14 cellular contexts compared by ENCODE assay signal in the genomic region with DNA sequence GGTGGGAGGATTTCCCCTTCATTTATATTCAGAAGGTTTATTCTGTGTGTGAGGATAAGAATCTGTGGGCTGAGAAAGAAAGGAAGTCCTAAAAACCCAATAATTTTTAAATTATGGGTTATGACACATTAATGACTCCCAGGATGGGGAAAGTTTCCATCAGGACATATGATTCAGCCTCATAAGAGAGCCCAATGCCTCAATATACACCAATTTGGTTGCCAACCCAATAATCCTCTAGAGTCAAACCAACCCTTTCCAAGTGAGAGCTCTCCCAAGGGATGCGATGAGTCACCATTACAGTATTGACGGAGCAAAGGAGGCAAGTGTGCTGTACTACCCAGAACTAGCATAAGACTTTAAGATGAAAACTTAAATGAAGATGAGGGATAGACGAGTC.
DNase-seq lines count a peak whose midpoint lies in the region; ATAC-seq and TF ChIP-seq lines count a peak whose summit lies in the region.
"Had no signal": no experiment of that assay in that cellular context is flagged by ENCODE, and none has a peak within 500 bp of the region (broad histone marks: within the 10 kb centered on the region; RNA-seq: fewer than 3 reads in every experiment).

No MANE protein-coding gene starts in this region.

- TF ChIP-seq CTCF in AG04449 (IDR thresholded peaks at IDR 0.05; ENCODE audit: insufficient read depth, low read length, missing control alignments) (no peak), HFFc6 (IDR thresholded peaks at IDR 0.05) (no peak), ascending aorta (IDR thresholded peaks at IDR 0.05) (no peak)

- H3K36me3 Mint-ChIP-seq in HFFc6 (ENCODE audit: low read depth): no peaks in the 10 kb centered on the region
- H3K36me3 Mint-ChIP-seq in effector memory CD8-positive, alpha-beta T cell (ENCODE audit: insufficient read depth): peaks cover 10% of the 10 kb centered on the region
- H3K36me3 Mint-ChIP-seq: CD4-positive, CD25-positive, alpha-beta regulatory T cell had no signal

- DNase-seq in AG04449 (ENCODE audit: low read depth, low spot score) (peak; percentile 23), HFFc6 (peak; percentile 41), ascending aorta (ENCODE audit: low spot score in 2 of 2) (peak in 1 of 2 donors; percentile 82), iris pigment epithelial cell (ENCODE audit: low read depth) (peak; percentile 74), OCI-M2 (lab: John Stamatoyannopoulos, UW; ENCODE audit: unreplicated experiment) (no peak), NCI-H748 (lab: John Stamatoyannopoulos, UW; ENCODE audit: unreplicated experiment) (no peak)
- no peak for DNase-seq in effector memory CD8-positive, alpha-beta T cell
- DNase-seq: CD4-positive, CD25-positive, alpha-beta regulatory T cell; NCI-H1930 had no signal

- H3K4me3 ChIP-seq in AG04449 (ENCODE audit: low read depth, low read length) (no peak overlapping the region), ascending aorta (no peak overlapping the region)
- H3K4me3 ChIP-seq: coronary artery, GM12878 had no signal

- POLR2A ChIA-PET in AG04449 (lab: Yijun Ruan, JAX): no interaction called here

- no peaks in the 10 kb centered on the region for H3K9me3 ChIP-seq in ascending aorta

- no peaks in the 10 kb centered on the region for H3K27me3 ChIP-seq in ascending aorta

- peaks cover 7% of the 10 kb centered on the region; the same call in 1 of the 2 replicates for H3K4me1 Mint-ChIP-seq in HFFc6 (ENCODE audit: low read depth)
- peaks cover 0 to 4% of the 10 kb centered on the region in 2 donors for H3K4me1 Mint-ChIP-seq in effector memory CD8-positive, alpha-beta T cell (ENCODE audit: low read depth in 2 of 2)

- H3K9me3 Mint-ChIP-seq in HFFc6: no peaks in the 10 kb centered on the region
- no peaks in the 10 kb centered on the region for H3K9me3 Mint-ChIP-seq in effector memory CD8-positive, alpha-beta T cell
- H3K9me3 Mint-ChIP-seq: activated T-helper 17 cell treated with anti-CD3 and anti-CD28 coated beads, Interleukin-2, amount 50 U/mL, for 72 hours; CD4-positive, CD25-positive, alpha-beta regulatory T cell had no signal

- no peaks in the 10 kb centered on the region for H3K36me3 ChIP-seq in ascending aorta

- ATAC-seq in HG02571 (IDR thresholded peaks at IDR 0.05; ENCODE audit: unreplicated experiment): no peak
- no peak for ATAC-seq in effector memory CD8-positive, alpha-beta T cell (replicated peaks)
- ATAC-seq: activated T-helper 17 cell treated with anti-CD3 and anti-CD28 coated beads, Interleukin-2, amount 50 U/mL, for 72 hours; GM12878; Panc1 had no signal

- peak overlapping the region; percentile 2 to 24 for H3K27ac ChIP-seq in ascending aorta

- no peak overlapping the region for H3K4me3 Mint-ChIP-seq in HFFc6
- H3K4me3 Mint-ChIP-seq in effector memory CD8-positive, alpha-beta T cell: no peak overlapping the region
- H3K4me3 Mint-ChIP-seq: activated T-helper 17 cell treated with anti-CD3 and anti-CD28 coated beads, Interleukin-2, amount 50 U/mL, for 72 hours; CD4-positive, CD25-positive, alpha-beta regulatory T cell had no signal

- H3K27ac Mint-ChIP-seq in HFFc6: no peak overlapping the region
- no peak overlapping the region for H3K27ac Mint-ChIP-seq in effector memory CD8-positive, alpha-beta T cell

- CTCF ChIA-PET in AG04449 (lab: Yijun Ruan, JAX): interaction anchor here (1.1 kb wide), 1 partner anchor 620 kb away, joined by 4 read pairs; no protein-coding TSS in a partner anchor

- peaks cover under 1% of the 10 kb centered on the region for H3K27me3 Mint-ChIP-seq in HFFc6 (ENCODE audit: insufficient read depth)
- no peaks in the 10 kb centered on the region for H3K27me3 Mint-ChIP-seq in effector memory CD8-positive, alpha-beta T cell
- H3K27me3 Mint-ChIP-seq: activated T-helper 17 cell treated with anti-CD3 and anti-CD28 coated beads, Interleukin-2, amount 50 U/mL, for 72 hours; CD4-positive, CD25-positive, alpha-beta regulatory T cell had no signal

- peaks cover 3 to 14% of the 10 kb centered on the region in 2 donors for H3K4me1 ChIP-seq in ascending aorta

- intact Hi-C loops in ascending aorta (cut with DNase I): loop anchor here (5.0 to 10.0 kb wide), 5 partner anchors 68 to 710 kb away; a partner anchor contains a TSS

Comparison
In these comparisons a context has a peak if more than half of its experiments do, and no peak if none do; other contexts are left out.
1. DNase-seq: peak in AG04449 (single experiment), HFFc6 (single experiment) and iris pigment epithelial cell (single experiment); none in OCI-M2 (single experiment), effector memory CD8-positive, alpha-beta T cell (0 of 3) and NCI-H748 (single experiment).